ENCODE assay signal across 8 cellular contexts in genomic region chr10:124403548-124403947, GRCh38. TPM values are rescaled to one million over a fixed set of nuclear protein-coding genes. Genes with fewer than 3 reads are reported as not detected.
DNase-seq lines count a peak whose midpoint lies in the region; ATAC-seq, FAIRE-seq and TF ChIP-seq lines count a peak whose summit lies in the region.

No MANE protein-coding gene starts in this region.

- TF ChIP-seq CTCF in D721Med (IDR thresholded peaks at IDR 0.05; ENCODE audit: insufficient read depth, missing control alignments), result peak; percentile 69
- peak; percentile 36; the same call in 1 of the 2 replicates for TF ChIP-seq CTCF in WI38 (IDR thresholded peaks at IDR 0.05; ENCODE audit: low read depth, low read length)
- TF ChIP-seq CTCF in fibroblast of pulmonary artery (IDR thresholded peaks at IDR 0.05; ENCODE audit: low read length, missing control alignments), result peak; percentile 69
- TF ChIP-seq CTCF in neural progenitor cell (IDR thresholded peaks at IDR 0.05), result peak; percentile 79

- no peak overlapping the region for H3K27ac Mint-ChIP-seq in neural progenitor cell

- H3K27me3 ChIP-seq in neural progenitor cell, result no peaks in the 10 kb centered on the region

- H3K79me2 ChIP-seq in neural progenitor cell (ENCODE audit: low read depth), result no peaks in the 10 kb centered on the region

- H4K20me1 ChIP-seq in neural progenitor cell (ENCODE audit: low read depth), result peaks cover 4% of the 10 kb centered on the region

- H3K4me3 ChIP-seq in WI38 (ENCODE audit: low read depth, low read length) (no peak overlapping the region), fibroblast of pulmonary artery (replicated peaks; ENCODE audit: low read depth, low read length) (no peak overlapping the region), neural progenitor cell (no peak overlapping the region)

- H3K4me2 ChIP-seq in neural progenitor cell, result no peak overlapping the region

- no peaks in the 10 kb centered on the region for H3K9me3 ChIP-seq in neural progenitor cell (ENCODE audit: low read depth)

- no peaks in the 10 kb centered on the region for H3K27me3 Mint-ChIP-seq in neural progenitor cell (ENCODE audit: insufficient read depth, low read depth)

- peaks cover 5% of the 10 kb centered on the region for H3F3A ChIP-seq in neural progenitor cell (ENCODE audit: low read depth)

- no peak for DNase-seq in D721Med (ENCODE audit: insufficient read length, low spot score)
- peak; percentile 72 for DNase-seq in NCI-H345 (lab: John Stamatoyannopoulos, UW)
- DNase-seq in fibroblast of pulmonary artery (ENCODE audit: low read depth), result peak; percentile 88
- DNase-seq in neural progenitor cell (ENCODE audit: low spot score), result peak; percentile 92
- no peak for DNase-seq in ureter (ENCODE audit: low spot score)

- H3K4me1 ChIP-seq in neural progenitor cell, result peaks cover 3% of the 10 kb centered on the region

- peaks cover 9% of the 10 kb centered on the region for H3K4me1 Mint-ChIP-seq in neural progenitor cell

- H2AFZ ChIP-seq in neural progenitor cell (replicated peaks), result peak overlapping the region; percentile 38

- H3K36me3 ChIP-seq in neural progenitor cell, result no peaks in the 10 kb centered on the region

- FAIRE-seq in D721Med (lab: Jason Lieb, UNC), result no peak

- H3K9ac ChIP-seq in neural progenitor cell, result no peak overlapping the region

- H3K9me3 Mint-ChIP-seq in neural progenitor cell, result no peaks in the 10 kb centered on the region

- ATAC-seq in GM19328 (IDR thresholded peaks at IDR 0.05; ENCODE audit: unreplicated experiment) (peak; percentile 65), HG03378 (IDR thresholded peaks at IDR 0.05; ENCODE audit: unreplicated experiment) (peak; percentile 87)

- peaks cover 21% of the 10 kb centered on the region for H3K36me3 Mint-ChIP-seq in neural progenitor cell

- no peak overlapping the region for H3K27ac ChIP-seq in neural progenitor cell

- H3K4me3 Mint-ChIP-seq in neural progenitor cell, result no peak overlapping the region

RNA-seq across cellular contexts. Expression of gene OAT, which starts 15.2 kb away (rescaled TPM):
- 40.8 and 56.7 TPM in 2 replicates for total RNA-seq in neural progenitor cell (ENCODE audit: low replicate concordance)
- 50.4 TPM for total RNA-seq in ureter

RNA-seq across cellular contexts. Expression of gene NKX1-2, which starts 46.3 kb away (rescaled TPM):
- total RNA-seq in neural progenitor cell (ENCODE audit: low replicate concordance) (not detected in 2 replicates), ureter (not detected)

RNA-seq across cellular contexts. Expression of gene LHPP, which starts 58.1 kb away (rescaled TPM):
- total RNA-seq in neural progenitor cell (ENCODE audit: low replicate concordance) (23.3 and 24.5 TPM in 2 replicates), ureter (37.9 TPM)

Comparison
In these comparisons a context has a peak if more than half of its experiments do, and no peak if none do; other contexts are left out.
1. DNase-seq: peak in NCI-H345 (single experiment), fibroblast of pulmonary artery (single experiment) and neural progenitor cell (single experiment); none in D721Med (single experiment) and ureter (single experiment).
2. Peak in every context shown above with its lines, with median percentiles within 50 percentile points of each other: CTCF ChIP-seq.